In genomic region chr20:41738584-41739193, GRCh38 we compare ENCODE assay signal across 1 cellular context.
TF ChIP-seq lines count a peak whose summit lies in the region.

No MANE protein-coding gene starts in this region.

TF ChIP-seq in GM23338, 12 proteins besides CTCF, POLR2A, EP300 and RAD21:
- TF ChIP-seq, protein P1, sequence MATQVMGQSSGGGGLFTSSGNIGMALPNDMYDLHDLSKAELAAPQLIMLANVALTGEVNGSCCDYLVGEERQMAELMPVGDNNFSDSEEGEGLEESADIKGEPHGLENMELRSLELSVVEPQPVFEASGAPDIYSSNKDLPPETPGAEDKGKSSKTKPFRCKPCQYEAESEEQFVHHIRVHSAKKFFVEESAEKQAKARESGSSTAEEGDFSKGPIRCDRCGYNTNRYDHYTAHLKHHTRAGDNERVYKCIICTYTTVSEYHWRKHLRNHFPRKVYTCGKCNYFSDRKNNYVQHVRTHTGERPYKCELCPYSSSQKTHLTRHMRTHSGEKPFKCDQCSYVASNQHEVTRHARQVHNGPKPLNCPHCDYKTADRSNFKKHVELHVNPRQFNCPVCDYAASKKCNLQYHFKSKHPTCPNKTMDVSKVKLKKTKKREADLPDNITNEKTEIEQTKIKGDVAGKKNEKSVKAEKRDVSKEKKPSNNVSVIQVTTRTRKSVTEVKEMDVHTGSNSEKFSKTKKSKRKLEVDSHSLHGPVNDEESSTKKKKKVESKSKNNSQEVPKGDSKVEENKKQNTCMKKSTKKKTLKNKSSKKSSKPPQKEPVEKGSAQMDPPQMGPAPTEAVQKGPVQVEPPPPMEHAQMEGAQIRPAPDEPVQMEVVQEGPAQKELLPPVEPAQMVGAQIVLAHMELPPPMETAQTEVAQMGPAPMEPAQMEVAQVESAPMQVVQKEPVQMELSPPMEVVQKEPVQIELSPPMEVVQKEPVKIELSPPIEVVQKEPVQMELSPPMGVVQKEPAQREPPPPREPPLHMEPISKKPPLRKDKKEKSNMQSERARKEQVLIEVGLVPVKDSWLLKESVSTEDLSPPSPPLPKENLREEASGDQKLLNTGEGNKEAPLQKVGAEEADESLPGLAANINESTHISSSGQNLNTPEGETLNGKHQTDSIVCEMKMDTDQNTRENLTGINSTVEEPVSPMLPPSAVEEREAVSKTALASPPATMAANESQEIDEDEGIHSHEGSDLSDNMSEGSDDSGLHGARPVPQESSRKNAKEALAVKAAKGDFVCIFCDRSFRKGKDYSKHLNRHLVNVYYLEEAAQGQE (IDR thresholded peaks at IDR 0.05; ENCODE audit: unreplicated experiment), result no peak
- TF ChIP-seq STAT1 (IDR thresholded peaks at IDR 0.05; ENCODE audit: unreplicated experiment) (no peak), POLR2AphosphoS5 (IDR thresholded peaks at IDR 0.05; ENCODE audit: low read depth) (no peak), CREB1 (CRISPR knock-in tag; IDR thresholded peaks at IDR 0.05; ENCODE audit: low read depth) (no peak)
TF ChIP-seq in GM23338: peak in this region for 0.
